In the genomic region with DNA sequence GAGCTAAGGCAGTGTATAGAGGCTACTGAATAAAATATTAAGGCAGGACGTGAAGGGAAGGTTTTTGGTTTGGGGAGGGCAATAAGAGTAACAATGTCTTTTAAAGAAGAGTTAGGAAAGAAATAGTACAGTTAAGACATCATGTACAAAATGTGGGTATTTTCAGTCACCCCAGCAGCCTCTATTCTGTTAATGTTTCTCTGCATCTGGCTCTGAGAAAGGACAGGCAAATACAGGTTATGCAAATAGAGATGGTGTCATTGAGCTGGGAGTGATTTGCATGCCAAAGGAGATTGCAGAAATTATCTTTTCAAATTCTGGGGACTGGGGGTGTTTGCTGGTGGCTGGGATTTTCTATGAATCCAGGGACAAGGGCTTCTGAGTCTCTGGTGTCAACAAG, we compare ENCODE assay signal across 20 cellular contexts. TPM values are rescaled to one million over a fixed set of nuclear protein-coding genes. Genes with fewer than 3 reads are reported as not detected.
DNase-seq lines count a peak whose midpoint lies in the region; ATAC-seq and TF ChIP-seq lines count a peak whose summit lies in the region.
"Had no signal": no experiment of that assay in that cellular context is flagged by ENCODE, and none has a peak within 500 bp of the region (broad histone marks: within the 10 kb centered on the region; RNA-seq: fewer than 3 reads in every experiment).

No MANE protein-coding gene starts in this region.

- H3K27ac Mint-ChIP-seq in memory B cell, result no peak overlapping the region
- H3K27ac Mint-ChIP-seq: activated B cell treated with CpG ODN at 0.5 μM for 24 hours; activated T-helper 1 cell treated with anti-CD3 and anti-CD28 coated beads, Interleukin-12 subunit alpha, Interleukin-12 subunit beta, Interleukin-2, Interleukin-4 antibody, amounts not matched to agents 30 ng/mL and 10 ng/mL and 1 ng/mL, durations not matched to agents 14 hours and 24 hours and 36 hours; endodermal cell had no signal

- no peak for TF ChIP-seq CTCF in thyroid gland (IDR thresholded peaks at IDR 0.05)

- peaks cover 14% of the 10 kb centered on the region for H3K27me3 Mint-ChIP-seq in memory B cell
- H3K27me3 Mint-ChIP-seq in activated T-cell treated with anti-CD3 and anti-CD28 coated beads, Interleukin-2, amount 50 U/mL, for 4 hours (ENCODE audit: low read depth), result no peaks in the 10 kb centered on the region
- H3K27me3 Mint-ChIP-seq: CD4-positive, alpha-beta memory T cell had no signal

- 93 to 98% methylated on average over 1 of the region's 1 CpG for WGBS in thyroid gland, 2 donors

- DNase-seq in memory B cell (ENCODE audit: low spot score in 2 of 2) (no peak), AG08396 (ENCODE audit: low spot score) (no peak), thyroid gland (no peak)
- no peak for DNase-seq in activated CD4-positive, alpha-beta T cell treated with anti-CD3 and anti-CD28 coated beads for 48 hours
- no peak for DNase-seq in activated T-cell treated with anti-CD3 and anti-CD28 coated beads, Interleukin-2, amount 50 U/mL, for 4 hours
- DNase-seq: activated B cell treated with CpG ODN at 0.5 μM for 24 hours; brain microvascular endothelial cell; CD4-positive, alpha-beta memory T cell; endodermal cell; ovary; stimulated activated CD4-positive, alpha-beta T cell treated with anti-CD3 and anti-CD28 coated beads, Interleukin-2, amount 100 ng/mL, for 24 hours; stimulated activated naive CD4-positive, alpha-beta T cell had no signal

- no peaks in the 10 kb centered on the region for H3K9me3 ChIP-seq in thyroid gland
- H3K9me3 ChIP-seq: ovary had no signal

- H3K9me3 Mint-ChIP-seq in memory B cell, result no peaks in the 10 kb centered on the region
- no peaks in the 10 kb centered on the region for H3K9me3 Mint-ChIP-seq in activated T-cell treated with anti-CD3 and anti-CD28 coated beads, Interleukin-2, amount 50 U/mL, for 4 hours
- H3K9me3 Mint-ChIP-seq: activated B cell treated with CpG ODN at 0.5 μM for 24 hours; activated T-helper 1 cell treated with anti-CD3 and anti-CD28 coated beads, Interleukin-12 subunit alpha, Interleukin-12 subunit beta, Interleukin-2, Interleukin-4 antibody, amounts not matched to agents 30 ng/mL and 10 ng/mL and 1 ng/mL, durations not matched to agents 14 hours and 24 hours and 36 hours; CD4-positive, alpha-beta memory T cell; endodermal cell had no signal

- H3K4me1 ChIP-seq in thyroid gland, result peaks cover 0 to 11% of the 10 kb centered on the region in 2 donors

- intact Hi-C loops in thyroid gland (cut with DNase I), result no loop called here

- H3K4me3 ChIP-seq in thyroid gland (replicated peaks in 1 of 3), result no peak overlapping the region
- H3K4me3 ChIP-seq: ovary had no signal

- no peak overlapping the region for H3K4me3 Mint-ChIP-seq in memory B cell
- H3K4me3 Mint-ChIP-seq in activated T-cell treated with anti-CD3 and anti-CD28 coated beads, Interleukin-2, amount 50 U/mL, for 4 hours, result no peak overlapping the region
- H3K4me3 Mint-ChIP-seq: activated B cell treated with CpG ODN at 0.5 μM for 24 hours; activated T-helper 1 cell treated with anti-CD3 and anti-CD28 coated beads, Interleukin-12 subunit alpha, Interleukin-12 subunit beta, Interleukin-2, Interleukin-4 antibody, amounts not matched to agents 30 ng/mL and 10 ng/mL and 1 ng/mL, durations not matched to agents 14 hours and 24 hours and 36 hours; endodermal cell had no signal

- H3K36me3 Mint-ChIP-seq in memory B cell, result no peaks in the 10 kb centered on the region
- H3K36me3 Mint-ChIP-seq in activated T-cell treated with anti-CD3 and anti-CD28 coated beads, Interleukin-2, amount 50 U/mL, for 4 hours (ENCODE audit: insufficient read depth), result peaks cover 4% of the 10 kb centered on the region

- no peak for TF ChIP-seq POLR2A in thyroid gland (IDR thresholded peaks at IDR 0.05)

- no peaks in the 10 kb centered on the region for H3K36me3 ChIP-seq in thyroid gland
- H3K36me3 ChIP-seq: brain microvascular endothelial cell, ovary had no signal

- H3K27me3 ChIP-seq in thyroid gland, result no peaks in the 10 kb centered on the region
- H3K27me3 ChIP-seq: brain microvascular endothelial cell, ovary had no signal

- peaks cover 12% of the 10 kb centered on the region for H3K4me1 Mint-ChIP-seq in memory B cell
- peaks cover 24% of the 10 kb centered on the region for H3K4me1 Mint-ChIP-seq in activated T-cell treated with anti-CD3 and anti-CD28 coated beads, Interleukin-2, amount 50 U/mL, for 4 hours (ENCODE audit: low read depth)

- ATAC-seq in GM19397 (IDR thresholded peaks at IDR 0.05; ENCODE audit: unreplicated experiment) (peak; percentile 87), HG02678 (IDR thresholded peaks at IDR 0.05; ENCODE audit: unreplicated experiment) (peak; percentile 85), HG03378 (IDR thresholded peaks at IDR 0.05; ENCODE audit: unreplicated experiment) (peak; percentile 74), memory B cell (ENCODE audit: low read depth) (peak; percentile 32)
- no peak for ATAC-seq in activated T-cell treated with anti-CD3 and anti-CD28 coated beads, Interleukin-2, amount 50 U/mL, for 4 hours
- ATAC-seq: HCT116 had no signal

- H3K27ac ChIP-seq in thyroid gland, result no peak overlapping the region
- H3K27ac ChIP-seq: brain microvascular endothelial cell, ovary had no signal

RNA-seq across cellular contexts. Expression of gene TAS2R60, which starts 6.7 kb away (rescaled TPM):
- total RNA-seq in thyroid gland, result not detected
- not detected for total RNA-seq in activated T-cell treated with anti-CD3 and anti-CD28 coated beads, Interleukin-2, amount 50 U/mL, for 4 hours
- total RNA-seq: activated B cell treated with CpG ODN at 0.5 μM for 24 hours; activated T-helper 1 cell treated with anti-CD3 and anti-CD28 coated beads, Interleukin-12 subunit alpha, Interleukin-12 subunit beta, Interleukin-2, Interleukin-4 antibody, amounts not matched to agents 30 ng/mL and 10 ng/mL and 1 ng/mL, durations not matched to agents 14 hours and 24 hours and 36 hours; glomerular endothelial cell; LHCN-M2; lung microvascular endothelial cell had no signal

RNA-seq across cellular contexts. Expression of gene EPHA1, which starts 27.9 kb away (rescaled TPM):
- 10 to 100 TPM in 3 of 4 donors, 1 to 10 TPM in 1; 7.5 to 22.4 (median 16.4) TPM for total RNA-seq in thyroid gland
- total RNA-seq in activated T-cell treated with anti-CD3 and anti-CD28 coated beads, Interleukin-2, amount 50 U/mL, for 4 hours, result 1 to 10 TPM; 1.1 to 1.9 (median 1.5) TPM
- total RNA-seq: activated B cell treated with CpG ODN at 0.5 μM for 24 hours; activated T-helper 1 cell treated with anti-CD3 and anti-CD28 coated beads, Interleukin-12 subunit alpha, Interleukin-12 subunit beta, Interleukin-2, Interleukin-4 antibody, amounts not matched to agents 30 ng/mL and 10 ng/mL and 1 ng/mL, durations not matched to agents 14 hours and 24 hours and 36 hours; glomerular endothelial cell; LHCN-M2 had no signal

RNA-seq across cellular contexts. Expression of gene TAS2R41, which starts 41.1 kb away (rescaled TPM):
- total RNA-seq in thyroid gland, result not detected
- total RNA-seq in activated T-cell treated with anti-CD3 and anti-CD28 coated beads, Interleukin-2, amount 50 U/mL, for 4 hours, result not detected
- total RNA-seq: activated B cell treated with CpG ODN at 0.5 μM for 24 hours; activated T-helper 1 cell treated with anti-CD3 and anti-CD28 coated beads, Interleukin-12 subunit alpha, Interleukin-12 subunit beta, Interleukin-2, Interleukin-4 antibody, amounts not matched to agents 30 ng/mL and 10 ng/mL and 1 ng/mL, durations not matched to agents 14 hours and 24 hours and 36 hours; glomerular endothelial cell; LHCN-M2; lung microvascular endothelial cell had no signal

RNA-seq across cellular contexts. Expression of gene ZYX, which starts 55.4 kb away (rescaled TPM):
- total RNA-seq in thyroid gland, result 10 to 100 TPM; 24.6 to 55.4 (median 31.3) TPM
- total RNA-seq in activated T-cell treated with anti-CD3 and anti-CD28 coated beads, Interleukin-2, amount 50 U/mL, for 4 hours, result 10 to 100 TPM; 89.0 to 94.2 (median 90.6) TPM

Comparison
In these comparisons a context has a peak if more than half of its experiments do, and no peak if none do; other contexts are left out.
1. ATAC-seq: peak in GM19397 (single experiment), HG02678 (single experiment), HG03378 (single experiment) and memory B cell (single experiment); none in activated T-cell treated with anti-CD3 and anti-CD28 coated beads, Interleukin-2, amount 50 U/mL, for 4 hours (0 of 2).